Comparison of ENCODE assay signal across 24 cellular contexts in genomic region chr1:43035821-43036456, GRCh38.
DNase-seq lines count a peak whose midpoint lies in the region; ATAC-seq, FAIRE-seq and TF ChIP-seq lines count a peak whose summit lies in the region.
"Had no signal": no experiment of that assay in that cellular context is flagged by ENCODE, and none has a peak within 500 bp of the region (broad histone marks: within the 10 kb centered on the region; RNA-seq: fewer than 3 reads in every experiment).

No MANE protein-coding gene starts in this region.

- H3K27ac Mint-ChIP-seq in CD8-positive, alpha-beta T cell = peak overlapping the region; percentile 22
- H3K27ac Mint-ChIP-seq in neural progenitor cell (peak overlapping the region; percentile 98), glutamatergic neuron (ENCODE audit: unreplicated experiment) (no peak overlapping the region)
- H3K27ac Mint-ChIP-seq in stimulated activated memory B cell treated with anti-CD40 and anti-IgM and Interleukin-4, amounts not matched to agents 10 μg/mL and 1 μg/mL and 100 μg/mL, for 72 hours = no peak overlapping the region

- intact Hi-C loops in CD8-positive, alpha-beta T cell (cut with DNase I, micrococcal nuclease) = no loop called here

- no peak for TF ChIP-seq CTCF in CD8-positive, alpha-beta T cell (IDR thresholded peaks at IDR 0.05)
- TF ChIP-seq CTCF in neural progenitor cell (IDR thresholded peaks at IDR 0.05) (no peak), glutamatergic neuron (IDR thresholded peaks at IDR 0.05; ENCODE audit: partially characterized antibody, unreplicated experiment) (no peak)

- CTCF ChIA-PET in CD8-positive, alpha-beta T cell (lab: Charles Lee) = interaction anchor here (1.3 kb wide), 1 partner anchor 38 kb away, joined by 4 read pairs; no protein-coding TSS in a partner anchor

- H3K27me3 Mint-ChIP-seq in CD8-positive, alpha-beta T cell (ENCODE audit: low read depth) = no peaks in the 10 kb centered on the region
- H3K27me3 Mint-ChIP-seq in neural progenitor cell (ENCODE audit: insufficient read depth, low read depth) = peaks cover 2% of the 10 kb centered on the region
- no peaks in the 10 kb centered on the region for H3K27me3 Mint-ChIP-seq in stimulated activated memory B cell treated with anti-CD40 and anti-IgM and Interleukin-4, amounts not matched to agents 10 μg/mL and 1 μg/mL and 100 μg/mL, for 72 hours
- H3K27me3 Mint-ChIP-seq in glutamatergic neuron (ENCODE audit: unreplicated experiment) = peaks cover 3% of the 10 kb centered on the region
- H3K27me3 Mint-ChIP-seq: effector memory CD8-positive, alpha-beta T cell had no signal

- H3K4me1 Mint-ChIP-seq in CD8-positive, alpha-beta T cell (ENCODE audit: low read depth) = peaks cover 17% of the 10 kb centered on the region
- peaks cover 50% of the 10 kb centered on the region for H3K4me1 Mint-ChIP-seq in neural progenitor cell
- H3K4me1 Mint-ChIP-seq in stimulated activated memory B cell treated with anti-CD40 and anti-IgM and Interleukin-4, amounts not matched to agents 10 μg/mL and 1 μg/mL and 100 μg/mL, for 72 hours = peaks cover 6% of the 10 kb centered on the region
- H3K4me1 Mint-ChIP-seq in glutamatergic neuron (ENCODE audit: low read depth, unreplicated experiment) = no peaks in the 10 kb centered on the region

- H3K4me3 ChIP-seq in CD8-positive, alpha-beta T cell (ENCODE audit: low read depth, low read length) = no peak overlapping the region
- H3K4me3 ChIP-seq in NT2/D1 (ENCODE audit: insufficient read length, low read depth) = no peak overlapping the region
- no peak overlapping the region for H3K4me3 ChIP-seq in neural progenitor cell
- H3K4me3 ChIP-seq: BLaER1 treated with 17β-estradiol and CSF1 and Interleukin-3, amounts not matched to agents 10 nM and 100 nM; lower lobe of right lung; PC-9; skin epidermis had no signal

- peak overlapping the region; percentile 22 for H3K4me2 ChIP-seq in neural progenitor cell
- H3K4me2 ChIP-seq: PC-9 had no signal

- no peaks in the 10 kb centered on the region for H3K79me2 ChIP-seq in neural progenitor cell (ENCODE audit: low read depth)

- H4K20me1 ChIP-seq in neural progenitor cell (ENCODE audit: low read depth) = no peaks in the 10 kb centered on the region
- H4K20me1 ChIP-seq: BLaER1 treated with 17β-estradiol and CSF1 and Interleukin-3, amounts not matched to agents 10 nM and 100 nM had no signal

- no peak for FAIRE-seq in H54 (lab: Jason Lieb, UNC)
- FAIRE-seq: HTR-8/SVneo, keratinocyte had no signal

- no peaks in the 10 kb centered on the region for H3K36me3 ChIP-seq in CD8-positive, alpha-beta T cell (ENCODE audit: insufficient read depth, low read length)
- H3K36me3 ChIP-seq in NT2/D1 (ENCODE audit: insufficient read depth, insufficient read length, low read length) (no peaks in the 10 kb centered on the region), neural progenitor cell (no peaks in the 10 kb centered on the region)
- H3K36me3 ChIP-seq: BLaER1 treated with 17β-estradiol and CSF1 and Interleukin-3, amounts not matched to agents 10 nM and 100 nM; brain microvascular endothelial cell; lower lobe of right lung had no signal

- no peak overlapping the region for H3K27ac ChIP-seq in CD8-positive, alpha-beta T cell (ENCODE audit: low read depth, low read length)
- H3K27ac ChIP-seq in neural progenitor cell = peak overlapping the region; percentile 88
- H3K27ac ChIP-seq: brain microvascular endothelial cell, foreskin keratinocyte, lower lobe of right lung, PC-9 had no signal

- no peaks in the 10 kb centered on the region for H3K9me3 Mint-ChIP-seq in CD8-positive, alpha-beta T cell
- H3K9me3 Mint-ChIP-seq in neural progenitor cell (no peaks in the 10 kb centered on the region), glutamatergic neuron (ENCODE audit: unreplicated experiment) (peaks cover 2% of the 10 kb centered on the region)
- no peaks in the 10 kb centered on the region for H3K9me3 Mint-ChIP-seq in stimulated activated memory B cell treated with anti-CD40 and anti-IgM and Interleukin-4, amounts not matched to agents 10 μg/mL and 1 μg/mL and 100 μg/mL, for 72 hours
- H3K9me3 Mint-ChIP-seq: effector memory CD8-positive, alpha-beta T cell had no signal

- H3F3A ChIP-seq in neural progenitor cell (ENCODE audit: low read depth) = peaks cover 27% of the 10 kb centered on the region

- H3K27me3 ChIP-seq in CD8-positive, alpha-beta T cell (ENCODE audit: insufficient read depth, low read length) = no peaks in the 10 kb centered on the region
- H3K27me3 ChIP-seq in NT2/D1 (ENCODE audit: insufficient read depth, insufficient read length) = no peaks in the 10 kb centered on the region
- no peaks in the 10 kb centered on the region for H3K27me3 ChIP-seq in neural progenitor cell
- H3K27me3 ChIP-seq: BLaER1 treated with 17β-estradiol and CSF1 and Interleukin-3, amounts not matched to agents 10 nM and 100 nM; brain microvascular endothelial cell; foreskin keratinocyte had no signal

- POLR2A ChIA-PET in CD8-positive, alpha-beta T cell (lab: Charles Lee) = no interaction called here

- peak overlapping the region; percentile 87 for H2AFZ ChIP-seq in neural progenitor cell (replicated peaks)
- H2AFZ ChIP-seq: PC-9 had no signal

- no peak for ATAC-seq in CD8-positive, alpha-beta T cell
- ATAC-seq in stimulated activated memory B cell treated with anti-CD40 and anti-IgM and Interleukin-4, amounts not matched to agents 10 μg/mL and 1 μg/mL and 100 μg/mL, for 72 hours = no peak
- ATAC-seq: effector memory CD8-positive, alpha-beta T cell; foreskin keratinocyte; lower lobe of right lung had no signal

- no peaks in the 10 kb centered on the region for H3K9me3 ChIP-seq in CD8-positive, alpha-beta T cell (ENCODE audit: low read length)
- H3K9me3 ChIP-seq in NT2/D1 (ENCODE audit: insufficient read depth, low read length) = no peaks in the 10 kb centered on the region
- no peaks in the 10 kb centered on the region for H3K9me3 ChIP-seq in neural progenitor cell (ENCODE audit: low read depth)
- H3K9me3 ChIP-seq: BLaER1 treated with 17β-estradiol and CSF1 and Interleukin-3, amounts not matched to agents 10 nM and 100 nM; lower lobe of right lung had no signal

- no peak for TF ChIP-seq POLR2A in H54 (IDR thresholded peaks at IDR 0.05; ENCODE audit: low read depth, low read length)

- H3K36me3 Mint-ChIP-seq in CD8-positive, alpha-beta T cell = no peaks in the 10 kb centered on the region
- H3K36me3 Mint-ChIP-seq in neural progenitor cell (no peaks in the 10 kb centered on the region), glutamatergic neuron (ENCODE audit: unreplicated experiment) (no peaks in the 10 kb centered on the region)
- no peaks in the 10 kb centered on the region for H3K36me3 Mint-ChIP-seq in stimulated activated memory B cell treated with anti-CD40 and anti-IgM and Interleukin-4, amounts not matched to agents 10 μg/mL and 1 μg/mL and 100 μg/mL, for 72 hours

- no peak overlapping the region for H3K4me3 Mint-ChIP-seq in CD8-positive, alpha-beta T cell
- H3K4me3 Mint-ChIP-seq in neural progenitor cell (no peak overlapping the region), glutamatergic neuron (ENCODE audit: unreplicated experiment) (no peak overlapping the region)
- H3K4me3 Mint-ChIP-seq in stimulated activated memory B cell treated with anti-CD40 and anti-IgM and Interleukin-4, amounts not matched to agents 10 μg/mL and 1 μg/mL and 100 μg/mL, for 72 hours = no peak overlapping the region
- H3K4me3 Mint-ChIP-seq: effector memory CD8-positive, alpha-beta T cell had no signal

- H3K4me1 ChIP-seq in CD8-positive, alpha-beta T cell (ENCODE audit: insufficient read depth, low read length) = peaks cover 20% of the 10 kb centered on the region
- H3K4me1 ChIP-seq in NT2/D1 (ENCODE audit: insufficient read depth, insufficient read length) = peaks cover 13% of the 10 kb centered on the region
- peaks cover 50% of the 10 kb centered on the region for H3K4me1 ChIP-seq in neural progenitor cell

- DNase-seq in CD8-positive, alpha-beta T cell = no peak
- no peak for DNase-seq in NT2/D1 (ENCODE audit: low read depth, low spot score)
- DNase-seq in globus pallidus (ENCODE audit: low spot score) = peak; percentile 7
- peak; percentile 78 for DNase-seq in neural progenitor cell (ENCODE audit: low spot score)
- DNase-seq in glutamatergic neuron = no peak
- DNase-seq in H54 (ENCODE audit: insufficient read length, low spot score) = no peak
- DNase-seq: ACHN; activated CD4-positive, alpha-beta T cell treated with anti-CD3 and anti-CD28 coated beads, Interleukin-2, amount 50 U/mL, for 1 hour; brain microvascular endothelial cell; DMS79 treated with DMSO at 0.1 percent for 48 hours; effector memory CD8-positive, alpha-beta T cell; foreskin keratinocyte; hippocampal formation; lower lobe of right lung; NCI-H1436 treated with DMSO at 0.1 percent for 48 hours; NCI-H510A; PC-9; SIG-M5; T-helper 1 cell had no signal

- H3K9ac ChIP-seq in NT2/D1 (ENCODE audit: insufficient read length, low read depth) (peak overlapping the region; percentile 45), neural progenitor cell (no peak overlapping the region)
- H3K9ac ChIP-seq: BLaER1 treated with 17β-estradiol and CSF1 and Interleukin-3, amounts not matched to agents 10 nM and 100 nM had no signal

Comparison
In these comparisons a context has a peak if more than half of its experiments do, and no peak if none do; other contexts are left out.
1. DNase-seq: peak in globus pallidus (single experiment) and neural progenitor cell (single experiment); none in CD8-positive, alpha-beta T cell (0 of 7), NT2/D1 (single experiment), glutamatergic neuron (single experiment) and H54 (single experiment).
2. H3K27ac Mint-ChIP-seq: peak in CD8-positive, alpha-beta T cell (single experiment) and neural progenitor cell (single experiment); none in stimulated activated memory B cell treated with anti-CD40 and anti-IgM and Interleukin-4, amounts not matched to agents 10 μg/mL and 1 μg/mL and 100 μg/mL, for 72 hours (single experiment) and glutamatergic neuron (single experiment).